ENCODE assay signal across 28 cellular contexts in genomic region chr3:88626426-88627120, GRCh38.
DNase-seq lines count a peak whose midpoint lies in the region; ATAC-seq and TF ChIP-seq lines count a peak whose summit lies in the region.
"Had no signal": no experiment of that assay in that cellular context is flagged by ENCODE, and none has a peak within 500 bp of the region (broad histone marks: within the 10 kb centered on the region; RNA-seq: fewer than 3 reads in every experiment).

No MANE protein-coding gene starts in this region.

- DNase-seq in DMS79 (lab: John Stamatoyannopoulos, UW) (peak; percentile 31), NCI-H128 (lab: John Stamatoyannopoulos, UW; ENCODE audit: unreplicated experiment) (peak; percentile 28), NCI-H774 (lab: John Stamatoyannopoulos, UW) (peak; percentile 2), occipital lobe (lab: John Stamatoyannopoulos, UW) (no peak), RKO (ENCODE audit: low spot score) (no peak)
- DNase-seq: activated CD4-positive, alpha-beta T cell treated with anti-CD3 and anti-CD28 coated beads, Interleukin-2, amount 50 U/mL, for 4 hours; activated CD8-positive, alpha-beta memory T cell treated with anti-CD3 and anti-CD28 coated beads, Interleukin-2, amount 10 ng/mL, durations not matched to agents 7 days and 5 days; activated gamma-delta T cell treated with Interleukin-2 at 50 U/mL for 16 hours; activated T-cell treated with anti-CD3 and anti-CD28 coated beads, Interleukin-2, amount 50 U/mL, for 4 hours; CD8-positive, alpha-beta memory T cell; colonic mucosa; effector CD4-positive, alpha-beta T cell; gastrocnemius medialis; GF-D8; KBM-7; natural killer cell; NCI-H1436 treated with DMSO at 0.1 percent for 48 hours; OCI-M1; substantia nigra; T-helper 17 cell; upper lobe of left lung had no signal

- H3K9ac ChIP-seq in neural cell (ENCODE audit: low read length): no peak overlapping the region

- no peak overlapping the region for H2AFZ ChIP-seq in neural cell (ENCODE audit: low read depth, low read length)
- H2AFZ ChIP-seq: hepatocyte had no signal

- no peaks in the 10 kb centered on the region for H3K27me3 ChIP-seq in neural cell (ENCODE audit: insufficient read depth, low read depth, low read length)
- H3K27me3 ChIP-seq: ascending aorta, colonic mucosa, gastrocnemius medialis, hepatocyte, upper lobe of left lung had no signal

- no peak for ATAC-seq in HG02870 (IDR thresholded peaks at IDR 0.05; ENCODE audit: unreplicated experiment)
- ATAC-seq: activated CD8-positive, alpha-beta memory T cell treated with anti-CD3 and anti-CD28 coated beads, Interleukin-2, amount 10 ng/mL, durations not matched to agents 7 days and 5 days; activated T-cell treated with anti-CD3 and anti-CD28 coated beads, Interleukin-2, amount 50 U/mL, for 4 hours; gastrocnemius medialis; natural killer cell; SK-N-SH treated with all-trans-retinoic acid at 6 μM for 48 hours; stimulated activated memory B cell treated with anti-CD40 and anti-IgM and Interleukin-4, amounts not matched to agents 10 μg/mL and 1 μg/mL and 100 μg/mL, for 72 hours; T-helper 17 cell had no signal

- peak; percentile 82 for TF ChIP-seq EP300 in neural cell (conservative IDR thresholded peaks at IDR 0.05; ENCODE audit: poor library complexity, severe bottlenecking)

- no peaks in the 10 kb centered on the region for H3K9me3 ChIP-seq in neural cell (ENCODE audit: low read length)
- H3K9me3 ChIP-seq: ascending aorta, colonic mucosa, gastrocnemius medialis, upper lobe of left lung had no signal

- H3K9me2 ChIP-seq in neural cell (ENCODE audit: insufficient read depth, low read length): no peaks in the 10 kb centered on the region

- no peaks in the 10 kb centered on the region for H3K36me3 ChIP-seq in neural cell (ENCODE audit: insufficient read depth, low read length)
- H3K36me3 ChIP-seq: ascending aorta, colonic mucosa, gastrocnemius medialis, upper lobe of left lung had no signal

- peak overlapping the region; percentile 59 for H3K27ac ChIP-seq in neural cell (ENCODE audit: low read length)
- H3K27ac ChIP-seq: ascending aorta, colonic mucosa, gastrocnemius medialis, hepatocyte, upper lobe of left lung had no signal

- H3K79me2 ChIP-seq in neural cell (replicated peaks; ENCODE audit: insufficient read depth, low read length): no peaks in the 10 kb centered on the region
- H3K79me2 ChIP-seq: hepatocyte had no signal

- H3K4me2 ChIP-seq in neural cell (ENCODE audit: low read length): no peak overlapping the region
- H3K4me2 ChIP-seq: hepatocyte had no signal

- TF ChIP-seq CTCF in neural cell (IDR thresholded peaks at IDR 0.05; ENCODE audit: poor library complexity, severe bottlenecking): no peak

- no peaks in the 10 kb centered on the region for H4K20me1 ChIP-seq in neural cell (ENCODE audit: insufficient read depth)

- no peaks in the 10 kb centered on the region for H3F3A ChIP-seq in neural cell (ENCODE audit: insufficient read depth, low read length, poor library complexity, severe bottlenecking)

- no peak for TF ChIP-seq RAD21 in neural cell (conservative IDR thresholded peaks at IDR 0.05)

- no peak overlapping the region for H3K4me3 ChIP-seq in neural cell (ENCODE audit: low read length)
- H3K4me3 ChIP-seq: ascending aorta, colonic mucosa, gastrocnemius medialis, hepatocyte, lung, upper lobe of left lung had no signal

TF ChIP-seq in neural cell, 6 proteins besides CTCF, POLR2A, EP300 and RAD21:
- TF ChIP-seq POLR2AphosphoS5 (IDR thresholded peaks at IDR 0.05) (peak; percentile 68), SMC3 (conservative IDR thresholded peaks at IDR 0.05; ENCODE audit: poor library complexity) (no peak)

Comparison
In these comparisons a context has a peak if more than half of its experiments do, and no peak if none do; other contexts are left out.
1. DNase-seq: peak in DMS79 (single experiment), NCI-H128 (single experiment) and NCI-H774 (single experiment); none in occipital lobe (single experiment) and RKO (single experiment).